11 cellular contexts compared by ENCODE assay signal in the genomic region with DNA sequence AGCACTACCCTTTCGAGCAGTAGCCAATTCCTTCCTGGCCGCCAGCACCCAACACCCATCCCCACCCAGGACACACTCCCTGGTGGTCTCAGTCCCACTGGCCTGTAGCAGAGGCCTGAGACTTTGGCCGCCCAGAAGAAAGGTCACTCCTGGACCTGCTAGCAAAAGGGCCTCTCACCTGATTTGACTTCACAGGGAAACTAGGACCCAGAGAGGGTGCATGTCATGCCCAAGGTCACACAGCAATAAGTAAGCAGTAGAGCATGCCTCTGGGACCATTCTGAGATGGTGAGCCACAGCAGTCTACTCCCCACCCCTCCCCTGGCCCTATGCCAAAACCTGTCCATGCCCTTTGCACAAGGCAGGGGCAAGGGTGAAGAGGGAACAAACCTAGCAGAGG. TPM values are rescaled to one million over a fixed set of nuclear protein-coding genes. Genes with fewer than 3 reads are reported as not detected.
DNase-seq lines count a peak whose midpoint lies in the region; ATAC-seq, FAIRE-seq and TF ChIP-seq lines count a peak whose summit lies in the region.
"Had no signal": no experiment of that assay in that cellular context is flagged by ENCODE, and none has a peak within 500 bp of the region (broad histone marks: within the 10 kb centered on the region; RNA-seq: fewer than 3 reads in every experiment).

No MANE protein-coding gene starts in this region.

- CTCF ChIA-PET in HepG2 (lab: Yijun Ruan, JAX; ENCODE audit: low intra/inter-chr PET ratio, low total read pairs) = no interaction called here

- no peak for FAIRE-seq in HepG2 (lab: Jason Lieb, UNC)

- H3K27me3 ChIP-seq in HepG2 (ENCODE audit: control insufficient read depth in 1 of 2, insufficient read depth in 2 of 2, low read length in 2 of 2) (no peaks in the 10 kb centered on the region), stomach smooth muscle (ENCODE audit: control insufficient read depth in 1 of 2, insufficient read depth in 2 of 2, low read length in 2 of 2) (no peaks in the 10 kb centered on the region)

- TF ChIP-seq POLR2A in HepG2 (IDR thresholded peaks at IDR 0.05; ENCODE audit: insufficient read depth in 1 of 2, low read depth in 2 of 2, low read length in 2 of 2) = no peak

- intact Hi-C loops in HepG2 (cut with micrococcal nuclease; ENCODE audit: unreplicated experiment) = loop anchor here (5.0 kb wide), 1 partner anchor 38 kb away; no protein-coding TSS in a partner anchor

- BruUV-seq in HepG2 (replicated peaks; lab: Mats Ljungman, UMichigan) = no TSS peak

- H3K9ac ChIP-seq in HepG2 (ENCODE audit: insufficient read depth, low read depth, low read length) = no peak overlapping the region
- H3K9ac ChIP-seq in stomach smooth muscle (ENCODE audit: low read length in 2 of 2) = peak overlapping the region in 1 of 2 donors; percentile 29

- in situ Hi-C loops in HepG2 (cut with HindIII; ENCODE audit: extremely low pct_ligation_motif_present, low pct_unique_long_range_greater_than_20kb) = no loop called here

- peaks cover 71% of the 10 kb centered on the region for H3K79me2 ChIP-seq in HepG2 (ENCODE audit: insufficient read depth, low read length)

- TF ChIP-seq CTCF in VCaP (conservative IDR thresholded peaks at IDR 0.05) (no peak), HepG2 (CRISPR knock-in tag; IDR thresholded peaks at IDR 0.05) (no peak)

- peaks cover 100% of the 10 kb centered on the region for H3K4me1 ChIP-seq in HepG2 (ENCODE audit: insufficient read depth, low read length)
- peaks cover 96% of the 10 kb centered on the region for H3K4me1 ChIP-seq in stomach smooth muscle (ENCODE audit: control insufficient read depth, insufficient read depth, low read length)

- TF ChIP-seq EP300 in HepG2 (IDR thresholded peaks at IDR 0.05; ENCODE audit: low read depth in 2 of 2, low read length in 2 of 2) (no peak), HepG2 (CRISPR knock-in tag; IDR thresholded peaks at IDR 0.05; ENCODE audit: borderline replicate concordance) (no peak)

- 100% methylated on average over 3 of the region's 3 CpGs for WGBS in HepG2 (ENCODE audit: low lambda C conversion rate)

- peak overlapping the region; percentile 86 for H3K27ac ChIP-seq in VCaP
- H3K27ac ChIP-seq in HepG2 (ENCODE audit: extremely low read length, insufficient read depth, low read length) = no peak overlapping the region
- H3K27ac ChIP-seq in stomach smooth muscle (ENCODE audit: low read length) = peak overlapping the region; percentile 92

- H3K36me3 ChIP-seq in HepG2 (replicated peaks in 1 of 2; ENCODE audit: control insufficient read depth in 1 of 2, insufficient read depth in 2 of 2, low read length in 2 of 2) = peaks cover 0 to 2% of the 10 kb centered on the region in 2 experiments; a peak in 1 of 5 replicates
- peaks cover 0 to 2% of the 10 kb centered on the region in 2 donors for H3K36me3 ChIP-seq in stomach smooth muscle (ENCODE audit: control insufficient read depth in 2 of 2, insufficient read depth in 2 of 2, low read length in 2 of 2)

- H3K4me2 ChIP-seq in HepG2 (ENCODE audit: low read depth, low read length) = peak overlapping the region; percentile 36

- ATAC-seq in HepG2 (no peak), GM19324 (IDR thresholded peaks at IDR 0.05; ENCODE audit: low FRiP score, unreplicated experiment) (no peak)

- DNase-seq in DMS53 (lab: John Stamatoyannopoulos, UW) (peak; percentile 68), DMS53 treated with DMSO at 0.1 percent for 48 hours (lab: John Stamatoyannopoulos, UW; ENCODE audit: unreplicated experiment) (no peak), HepG2 (ENCODE audit: low spot score) (no peak), SW480 (ENCODE audit: low spot score) (no peak)
- no peak for DNase-seq in activated CD4-positive, CD25-positive, alpha-beta regulatory T cell treated with anti-CD3 and anti-CD28 coated beads, Interleukin-2, amount 50 U/mL, for 72 hours
- DNase-seq: 8988T, erythroblast, NCI-H1436 had no signal

- H4K20me1 ChIP-seq in HepG2 (ENCODE audit: insufficient read depth, low read length) = peaks cover 80% of the 10 kb centered on the region

- no peak overlapping the region for H2AFZ ChIP-seq in HepG2 (ENCODE audit: low read length)

- TF ChIP-seq RAD21 in HepG2 (CRISPR knock-in tag; IDR thresholded peaks at IDR 0.05) = no peak

- no peaks in the 10 kb centered on the region for H3K9me3 ChIP-seq in HepG2 (ENCODE audit: low read length)
- H3K9me3 ChIP-seq in stomach smooth muscle (ENCODE audit: control insufficient read depth in 2 of 2, low read length in 2 of 2) = no peaks in the 10 kb centered on the region

- POLR2A ChIA-PET in HepG2 (lab: Yijun Ruan, JAX) = interaction anchor here (1.9 kb wide), 1 partner anchor 8 kb away, joined by 15 read pairs; no protein-coding TSS in a partner anchor

- H3K4me3 ChIP-seq in HepG2 (replicated peaks in 1 of 3; ENCODE audit: insufficient read depth in 1 of 3, low read depth in 2 of 3, low read length in 3 of 3) (no peak overlapping the region; a peak in 1 of 6 replicates), stomach smooth muscle (ENCODE audit: low read length in 2 of 2) (peak overlapping the region in 1 of 2 donors; percentile 44)

TF ChIP-seq in HepG2, 621 proteins besides CTCF, POLR2A, EP300 and RAD21 (continues in another document):
- no peak for TF ChIP-seq ZNF317 (CRISPR knock-in tag; IDR thresholded peaks at IDR 0.05)
- peak; percentile 47; the same call in 1 of the 2 replicates for TF ChIP-seq HNF4A (CRISPR knock-in tag; IDR thresholded peaks at IDR 0.05)
- TF ChIP-seq ZSCAN25 (CRISPR knock-in tag; IDR thresholded peaks at IDR 0.05) = peak; percentile 93
- TF ChIP-seq ZNF205 (CRISPR knock-in tag; IDR thresholded peaks at IDR 0.05) = no peak
- TF ChIP-seq ZFY (CRISPR knock-in tag; IDR thresholded peaks at IDR 0.05) = no peak
- TF ChIP-seq ATF7-NPFF (CRISPR knock-in tag; IDR thresholded peaks at IDR 0.05; ENCODE audit: low read depth) = no peak

RNA-seq across cellular contexts. Expression of a gene that starts 7.3 kb away (rescaled TPM):
- total RNA-seq in HepG2 (2016; rRNA removed; fragmentation: Illumina TruSeq; extraction: Trizol) = 22.5 and 25.2 TPM in 2 replicates
- 15.2 and 19.6 TPM in 2 replicates for total RNA-seq in HepG2 (2016; cell fraction: cytosol; rRNA removed; fragmentation: Illumina TruSeq; extraction: Trizol; ENCODE audit: low read depth)
- total RNA-seq in HepG2 (2016; cell fraction: insoluble cytoplasmic fraction; rRNA removed; fragmentation: Illumina TruSeq; extraction: Trizol) = 21.7 and 25.0 TPM in 2 replicates
- total RNA-seq in HepG2 (2016; cell fraction: membrane; rRNA removed; fragmentation: Illumina TruSeq; extraction: Trizol) = 20.4 and 20.9 TPM in 2 replicates
- total RNA-seq in HepG2 (2016; cell fraction: nucleus; rRNA removed; fragmentation: Illumina TruSeq; extraction: Trizol) = 15.7 and 24.9 TPM in 2 replicates
- polyA plus RNA-seq in HepG2 (2011; rRNA removed) = 35.7 and 35.9 TPM in 2 replicates
- 33.5 and 41.0 TPM in 2 replicates for polyA plus RNA-seq in HepG2 (2011; cell fraction: cytosol; rRNA removed)
- polyA plus RNA-seq in HepG2 (2011; cell fraction: nucleus; rRNA removed) = 50.3 and 56.4 TPM in 2 replicates
- 25.7 and 29.8 TPM in 2 replicates for polyA plus RNA-seq in HepG2 (2012)
- polyA plus RNA-seq in HepG2 (2016; cell fraction: cytosol; fragmentation: Illumina TruSeq; extraction: Trizol; ENCODE audit: low read depth) = 19.3 and 20.1 TPM in 2 replicates
- polyA plus RNA-seq in HepG2 (2016; cell fraction: insoluble cytoplasmic fraction; fragmentation: Illumina TruSeq; extraction: Trizol; ENCODE audit: low read depth) = 33.2 and 40.0 TPM in 2 replicates
- 23.0 and 27.7 TPM in 2 replicates for polyA plus RNA-seq in HepG2 (2016; cell fraction: membrane; fragmentation: Illumina TruSeq; extraction: Trizol; ENCODE audit: low read depth)
- 26.7 and 32.1 TPM in 2 replicates for polyA plus RNA-seq in HepG2 (2016; cell fraction: nucleus; fragmentation: Illumina TruSeq; extraction: Trizol; ENCODE audit: insufficient read depth, low read depth)
- polyA minus RNA-seq in HepG2 (2011; rRNA and poly(A)+ RNA removed; ENCODE audit: low replicate concordance) = 48.7 and 175 TPM in 2 replicates
- polyA minus RNA-seq in HepG2 (2011; cell fraction: cytosol; rRNA and poly(A)+ RNA removed) = 37.4 and 40.0 TPM in 2 replicates
- polyA minus RNA-seq in HepG2 (2011; cell fraction: nucleus; rRNA and poly(A)+ RNA removed) = 68.6 and 72.2 TPM in 2 replicates

RNA-seq across cellular contexts. Expression of a gene that starts 55.1 kb away (rescaled TPM):
- 2,143 and 2,814 TPM in 2 replicates for total RNA-seq in HepG2 (2016; rRNA removed; fragmentation: Illumina TruSeq; extraction: Trizol)
- total RNA-seq in HepG2 (2016; cell fraction: cytosol; rRNA removed; fragmentation: Illumina TruSeq; extraction: Trizol; ENCODE audit: low read depth) = 3,026 and 3,837 TPM in 2 replicates
- total RNA-seq in HepG2 (2016; cell fraction: insoluble cytoplasmic fraction; rRNA removed; fragmentation: Illumina TruSeq; extraction: Trizol) = 2,366 and 2,701 TPM in 2 replicates
- total RNA-seq in HepG2 (2016; cell fraction: membrane; rRNA removed; fragmentation: Illumina TruSeq; extraction: Trizol) = 5,197 and 5,735 TPM in 2 replicates
- 799 and 826 TPM in 2 replicates for total RNA-seq in HepG2 (2016; cell fraction: nucleus; rRNA removed; fragmentation: Illumina TruSeq; extraction: Trizol)
- 3,295 and 3,616 TPM in 2 replicates for polyA plus RNA-seq in HepG2 (2011; rRNA removed)
- polyA plus RNA-seq in HepG2 (2011; cell fraction: cytosol; rRNA removed) = 3,790 and 3,975 TPM in 2 replicates
- 1,120 and 1,329 TPM in 2 replicates for polyA plus RNA-seq in HepG2 (2011; cell fraction: nucleus; rRNA removed)
- polyA plus RNA-seq in HepG2 (2012) = 4,677 and 5,383 TPM in 2 replicates
- polyA plus RNA-seq in HepG2 (2016; cell fraction: cytosol; fragmentation: Illumina TruSeq; extraction: Trizol; ENCODE audit: low read depth) = 4,653 and 5,328 TPM in 2 replicates
- 3,740 and 3,849 TPM in 2 replicates for polyA plus RNA-seq in HepG2 (2016; cell fraction: insoluble cytoplasmic fraction; fragmentation: Illumina TruSeq; extraction: Trizol; ENCODE audit: low read depth)
- polyA plus RNA-seq in HepG2 (2016; cell fraction: membrane; fragmentation: Illumina TruSeq; extraction: Trizol; ENCODE audit: low read depth) = 7,247 and 7,550 TPM in 2 replicates
- polyA plus RNA-seq in HepG2 (2016; cell fraction: nucleus; fragmentation: Illumina TruSeq; extraction: Trizol; ENCODE audit: insufficient read depth, low read depth) = 2,020 and 2,028 TPM in 2 replicates
- 1,170 and 2,337 TPM in 2 replicates for polyA minus RNA-seq in HepG2 (2011; rRNA and poly(A)+ RNA removed; ENCODE audit: low replicate concordance)
- 547 and 597 TPM in 2 replicates for polyA minus RNA-seq in HepG2 (2011; cell fraction: cytosol; rRNA and poly(A)+ RNA removed)
- polyA minus RNA-seq in HepG2 (2011; cell fraction: nucleus; rRNA and poly(A)+ RNA removed) = 281 and 352 TPM in 2 replicates
